Comparison of ENCODE assay signal across 15 cellular contexts in genomic region chr1:230427477-230427876, GRCh38. TPM values are rescaled to one million over a fixed set of nuclear protein-coding genes. Genes with fewer than 3 reads are reported as not detected.
DNase-seq lines count a peak whose midpoint lies in the region; ATAC-seq and TF ChIP-seq lines count a peak whose summit lies in the region.
"Had no signal": no experiment of that assay in that cellular context is flagged by ENCODE, and none has a peak within 500 bp of the region (broad histone marks: within the 10 kb centered on the region; RNA-seq: fewer than 3 reads in every experiment).

No MANE protein-coding gene starts in this region.

- peaks cover 11% of the 10 kb centered on the region for H3K4me1 Mint-ChIP-seq in activated naive CD8-positive, alpha-beta T cell (ENCODE audit: low read depth)
- peaks cover 12% of the 10 kb centered on the region for H3K4me1 Mint-ChIP-seq in activated naive CD8-positive, alpha-beta T cell treated with anti-CD3 and anti-CD28 coated beads, Interleukin-2, amount 50 U/mL, for 24 hours
- H3K4me1 Mint-ChIP-seq in T-helper 17 cell = peaks cover 4% of the 10 kb centered on the region
- H3K4me1 Mint-ChIP-seq in immature natural killer cell = peaks cover 20 to 26% of the 10 kb centered on the region in 2 donors

- peaks cover 5% of the 10 kb centered on the region for H3K36me3 Mint-ChIP-seq in activated naive CD8-positive, alpha-beta T cell
- peaks cover 2% of the 10 kb centered on the region for H3K36me3 Mint-ChIP-seq in activated naive CD8-positive, alpha-beta T cell treated with anti-CD3 and anti-CD28 coated beads, Interleukin-2, amount 50 U/mL, for 24 hours (ENCODE audit: low read depth)
- H3K36me3 Mint-ChIP-seq in T-helper 17 cell (ENCODE audit: low read depth) = peaks cover 3% of the 10 kb centered on the region
- peaks cover 0 to 4% (median 4%) of the 10 kb centered on the region in 3 donors for H3K36me3 Mint-ChIP-seq in immature natural killer cell

- no TSS peak for BruUV-seq in PC-9 (replicated peaks; lab: Mats Ljungman, UMichigan)

- no peaks in the 10 kb centered on the region for H4K20me1 ChIP-seq in PC-9 (ENCODE audit: insufficient read depth)

- POLR2A ChIA-PET in PC-9 (lab: Charles Lee; ENCODE audit: unreplicated experiment) = no interaction called here

- H3K79me2 ChIP-seq in PC-9 (ENCODE audit: low read depth) = no peaks in the 10 kb centered on the region

- TF ChIP-seq CTCF in PC-9 (conservative IDR thresholded peaks at IDR 0.05) = no peak

- no peak overlapping the region for H2AFZ ChIP-seq in PC-9

- H3K27me3 Mint-ChIP-seq in activated naive CD8-positive, alpha-beta T cell = peaks cover 45% of the 10 kb centered on the region
- peaks cover 43% of the 10 kb centered on the region for H3K27me3 Mint-ChIP-seq in activated naive CD8-positive, alpha-beta T cell treated with anti-CD3 and anti-CD28 coated beads, Interleukin-2, amount 50 U/mL, for 24 hours
- peaks cover 52% of the 10 kb centered on the region for H3K27me3 Mint-ChIP-seq in T-helper 17 cell
- H3K27me3 Mint-ChIP-seq in immature natural killer cell (ENCODE audit: low read depth in 3 of 3) = peaks cover 15 to 32% (median 31%) of the 10 kb centered on the region in 3 donors

- no peaks in the 10 kb centered on the region for H3K4me1 ChIP-seq in PC-9 (replicated peaks; ENCODE audit: insufficient read depth)

- no peaks in the 10 kb centered on the region for H3K9me2 ChIP-seq in PC-9 (ENCODE audit: insufficient read depth)

- CTCF ChIA-PET in PC-9 (lab: Charles Lee) = no interaction called here

- peaks cover 3% of the 10 kb centered on the region for H3K9me3 ChIP-seq in T-helper 17 cell (ENCODE audit: control insufficient read depth, low read length, poor library complexity, severe bottlenecking)
- no peaks in the 10 kb centered on the region for H3K9me3 ChIP-seq in PC-9 (ENCODE audit: insufficient read depth, low read depth)

- intact Hi-C loops in PC-9 (cut with micrococcal nuclease; ENCODE audit: unreplicated experiment) = no loop called here

- no peaks in the 10 kb centered on the region for H3F3A ChIP-seq in PC-9 (ENCODE audit: insufficient read depth, low read depth)

- no peak overlapping the region for H3K4me3 ChIP-seq in PC-9

- ATAC-seq in activated naive CD8-positive, alpha-beta T cell treated with anti-CD3 and anti-CD28 coated beads, Interleukin-2, amount 50 U/mL, for 24 hours = no peak
- no peak for ATAC-seq in T-helper 17 cell

- peak overlapping the region; percentile 80 for H3K4me3 Mint-ChIP-seq in activated naive CD8-positive, alpha-beta T cell
- H3K4me3 Mint-ChIP-seq in activated naive CD8-positive, alpha-beta T cell treated with anti-CD3 and anti-CD28 coated beads, Interleukin-2, amount 50 U/mL, for 24 hours = no peak overlapping the region
- H3K4me3 Mint-ChIP-seq in T-helper 17 cell (peak overlapping the region; percentile 84), immature natural killer cell (peak overlapping the region; percentile 77 to 90 (median 83))

- H3K4me2 ChIP-seq in PC-9 = no peak overlapping the region

- DNase-seq in activated naive CD8-positive, alpha-beta T cell treated with anti-CD3 and anti-CD28 coated beads, Interleukin-2, amount 50 U/mL, for 24 hours = no peak
- no peak for DNase-seq in T-helper 17 cell
- no peak for DNase-seq in immature natural killer cell
- no peak for DNase-seq in NOMO-1 (lab: John Stamatoyannopoulos, UW; ENCODE audit: unreplicated experiment in 2 of 2)
- no peak for DNase-seq in NOMO-1 treated with DMSO at 0.1 percent for 48 hours (lab: John Stamatoyannopoulos, UW; ENCODE audit: unreplicated experiment)
- no peak for DNase-seq in activated naive CD4-positive, alpha-beta T cell treated with anti-CD3 and anti-CD28 coated beads, Interleukin-2, amount 50 U/mL, for 16 hours
- no peak for DNase-seq in PC-9
- DNase-seq: activated naive CD8-positive, alpha-beta T cell treated with anti-CD3 and anti-CD28 coated beads for 36 hours; effector CD8-positive, alpha-beta T cell; Karpas-422; NCI-H1436 treated with DMSO at 0.1 percent for 48 hours; NCI-H510A had no signal

- no peaks in the 10 kb centered on the region for H3K9me3 Mint-ChIP-seq in activated naive CD8-positive, alpha-beta T cell (ENCODE audit: low read depth)
- H3K9me3 Mint-ChIP-seq in activated naive CD8-positive, alpha-beta T cell treated with anti-CD3 and anti-CD28 coated beads, Interleukin-2, amount 50 U/mL, for 24 hours = peaks cover 4% of the 10 kb centered on the region
- peaks cover 0 to 11% (median 2%) of the 10 kb centered on the region in 6 donors for H3K9me3 Mint-ChIP-seq in immature natural killer cell
- H3K9me3 Mint-ChIP-seq: activated naive CD8-positive, alpha-beta T cell treated with anti-CD3 and anti-CD28 coated beads for 36 hours had no signal

- H3K27ac ChIP-seq in PC-9 = no peak overlapping the region

- H3K27me3 ChIP-seq in PC-9 (ENCODE audit: insufficient read depth, low read depth) = peaks cover 43% of the 10 kb centered on the region

- no peak overlapping the region for H3K27ac Mint-ChIP-seq in activated naive CD8-positive, alpha-beta T cell
- no peak overlapping the region for H3K27ac Mint-ChIP-seq in activated naive CD8-positive, alpha-beta T cell treated with anti-CD3 and anti-CD28 coated beads, Interleukin-2, amount 50 U/mL, for 24 hours
- no peak overlapping the region for H3K27ac Mint-ChIP-seq in T-helper 17 cell
- no peak overlapping the region for H3K27ac Mint-ChIP-seq in immature natural killer cell
- H3K27ac Mint-ChIP-seq: activated naive CD8-positive, alpha-beta T cell treated with anti-CD3 and anti-CD28 coated beads for 36 hours had no signal

- H3K36me3 ChIP-seq in PC-9 (ENCODE audit: low read depth) = no peaks in the 10 kb centered on the region

RNA-seq across cellular contexts. Expression of gene PGBD5, which starts 1.3 kb away (rescaled TPM):
- not detected for total RNA-seq in T-helper 17 cell
- polyA plus RNA-seq in immature natural killer cell = not detected
- not detected in 2 replicates for total RNA-seq in PC-9 (2021)
- total RNA-seq: activated naive CD8-positive, alpha-beta T cell treated with anti-CD3 and anti-CD28 coated beads for 36 hours; fibroblast of villous mesenchyme; OCI-LY7 had no signal
